Comparison of ENCODE assay signal across 9 cellular contexts in genomic region chr1:25818569-25818968, GRCh38. TPM values are rescaled to one million over a fixed set of nuclear protein-coding genes. Genes with fewer than 3 reads are reported as not detected.
DNase-seq lines count a peak whose midpoint lies in the region; ATAC-seq and TF ChIP-seq lines count a peak whose summit lies in the region.
"Had no signal": no experiment of that assay in that cellular context is flagged by ENCODE, and none has a peak within 500 bp of the region (broad histone marks: within the 10 kb centered on the region; RNA-seq: fewer than 3 reads in every experiment).

No MANE protein-coding gene starts in this region.

- no peaks in the 10 kb centered on the region for H3K27me3 Mint-ChIP-seq in naive B cell

- ATAC-seq in naive B cell (ENCODE audit: low read depth in 2 of 2) = no peak

- DNase-seq in AG04449 (ENCODE audit: low read depth, low spot score) (no peak), LNCaP clone FGC (ENCODE audit: low read depth) (no peak), coronary artery (ENCODE audit: low spot score) (no peak), naive B cell (no peak), NCI-H1417 treated with DMSO at 0.1 percent for 48 hours (lab: John Stamatoyannopoulos, UW) (no peak), NCI-H1417 (lab: John Stamatoyannopoulos, UW) (no peak), mesenteric fat pad (ENCODE audit: low spot score) (no peak), 8988T (no peak)

- H3K36me3 Mint-ChIP-seq in naive B cell = no peaks in the 10 kb centered on the region

- peak overlapping the region in 4 of 6 donors; percentile 7 to 96 (median 15) for H3K27ac Mint-ChIP-seq in naive B cell

- peak overlapping the region in 1 of 2 donors; percentile 8 for H3K27ac ChIP-seq in coronary artery

- peaks cover 34 to 37% (median 35%) of the 10 kb centered on the region in 3 donors for H3K4me1 Mint-ChIP-seq in naive B cell

- no peak for TF ChIP-seq CTCF in AG04449 (IDR thresholded peaks at IDR 0.05; ENCODE audit: insufficient read depth, low read length, missing control alignments)
- no peak for TF ChIP-seq CTCF in LNCaP clone FGC (IDR thresholded peaks at IDR 0.05; ENCODE audit: control insufficient read depth, extremely low read depth, insufficient read depth)
- TF ChIP-seq CTCF in coronary artery (IDR thresholded peaks at IDR 0.05) = no peak

- peak overlapping the region; percentile 91 for H3K4me3 ChIP-seq in AG04449 (ENCODE audit: low read depth, low read length)
- H3K4me3 ChIP-seq in LNCaP clone FGC (ENCODE audit: low read depth, low read length) = peak overlapping the region; percentile 71
- H3K4me3 ChIP-seq in coronary artery = peak overlapping the region; percentile 92

- H3K4me3 Mint-ChIP-seq in naive B cell = peak overlapping the region; percentile 85 to 99 (median 94)

- POLR2A ChIA-PET in AG04449 (lab: Yijun Ruan, JAX) = interaction anchor here (0.7 to 0.8 kb wide), 2 partner anchors 109 to 210 kb away, joined by 3 read pairs; no protein-coding TSS in a partner anchor

- H3K9me3 Mint-ChIP-seq in naive B cell = no peaks in the 10 kb centered on the region

- CTCF ChIA-PET in AG04449 (lab: Yijun Ruan, JAX) = interaction anchor here (0.6 to 2.6 kb wide), 4 partner anchors 9 to 210 kb away, joined by 3 to 12 read pairs (median 4); no protein-coding TSS in a partner anchor

RNA-seq across cellular contexts. Expression of gene MTFR1L, which starts 1.2 kb away (rescaled TPM):
- 10 to 100 TPM; 31.9 to 70.8 (median 38.7) TPM for polyA plus RNA-seq in naive B cell (ENCODE audit: low read depth in 6 of 6)
- total RNA-seq in mesenteric fat pad = 53.8 TPM

RNA-seq across cellular contexts. Expression of gene SELENON, which starts 18.6 kb away (rescaled TPM):
- polyA plus RNA-seq in naive B cell (ENCODE audit: low read depth in 6 of 6) = 1 to 10 TPM; 1.2 to 3.3 (median 1.3) TPM
- 108 TPM for total RNA-seq in mesenteric fat pad

RNA-seq across cellular contexts. Expression of gene AUNIP, which starts 40.7 kb away (rescaled TPM):
- polyA plus RNA-seq in naive B cell (ENCODE audit: low read depth in 6 of 6) = under 1 TPM in 1 of 6 donors, not detected in 5; 0.15 TPM
- total RNA-seq in mesenteric fat pad = not detected
- total RNA-seq: right atrium auricular region had no signal

RNA-seq across cellular contexts. Expression of gene PAQR7, which starts 56.9 kb away (rescaled TPM):
- polyA plus RNA-seq in naive B cell (ENCODE audit: low read depth in 6 of 6) = under 1 TPM in 4 of 6 donors, not detected in 2; 0.08 to 0.24 (median 0.12) TPM
- total RNA-seq in mesenteric fat pad = 7.2 TPM
